1 cellular context compared by ENCODE assay signal in genomic region chr10:74827045-74827441, GRCh38.
TF ChIP-seq lines count a peak whose summit lies in the region.

No MANE protein-coding gene starts in this region.

TF ChIP-seq in K562, 482 proteins besides CTCF, POLR2A, EP300 and RAD21 (continued from another document and continues in another):
- TF ChIP-seq, protein P1, sequence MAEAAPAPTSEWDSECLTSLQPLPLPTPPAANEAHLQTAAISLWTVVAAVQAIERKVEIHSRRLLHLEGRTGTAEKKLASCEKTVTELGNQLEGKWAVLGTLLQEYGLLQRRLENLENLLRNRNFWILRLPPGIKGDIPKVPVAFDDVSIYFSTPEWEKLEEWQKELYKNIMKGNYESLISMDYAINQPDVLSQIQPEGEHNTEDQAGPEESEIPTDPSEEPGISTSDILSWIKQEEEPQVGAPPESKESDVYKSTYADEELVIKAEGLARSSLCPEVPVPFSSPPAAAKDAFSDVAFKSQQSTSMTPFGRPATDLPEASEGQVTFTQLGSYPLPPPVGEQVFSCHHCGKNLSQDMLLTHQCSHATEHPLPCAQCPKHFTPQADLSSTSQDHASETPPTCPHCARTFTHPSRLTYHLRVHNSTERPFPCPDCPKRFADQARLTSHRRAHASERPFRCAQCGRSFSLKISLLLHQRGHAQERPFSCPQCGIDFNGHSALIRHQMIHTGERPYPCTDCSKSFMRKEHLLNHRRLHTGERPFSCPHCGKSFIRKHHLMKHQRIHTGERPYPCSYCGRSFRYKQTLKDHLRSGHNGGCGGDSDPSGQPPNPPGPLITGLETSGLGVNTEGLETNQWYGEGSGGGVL (CRISPR knock-in tag; IDR thresholded peaks at IDR 0.05), result no peak
- no peak for TF ChIP-seq CEBPZ (IDR thresholded peaks at IDR 0.05; ENCODE audit: borderline replicate concordance, low read depth, low read length)
- TF ChIP-seq, protein P2, sequence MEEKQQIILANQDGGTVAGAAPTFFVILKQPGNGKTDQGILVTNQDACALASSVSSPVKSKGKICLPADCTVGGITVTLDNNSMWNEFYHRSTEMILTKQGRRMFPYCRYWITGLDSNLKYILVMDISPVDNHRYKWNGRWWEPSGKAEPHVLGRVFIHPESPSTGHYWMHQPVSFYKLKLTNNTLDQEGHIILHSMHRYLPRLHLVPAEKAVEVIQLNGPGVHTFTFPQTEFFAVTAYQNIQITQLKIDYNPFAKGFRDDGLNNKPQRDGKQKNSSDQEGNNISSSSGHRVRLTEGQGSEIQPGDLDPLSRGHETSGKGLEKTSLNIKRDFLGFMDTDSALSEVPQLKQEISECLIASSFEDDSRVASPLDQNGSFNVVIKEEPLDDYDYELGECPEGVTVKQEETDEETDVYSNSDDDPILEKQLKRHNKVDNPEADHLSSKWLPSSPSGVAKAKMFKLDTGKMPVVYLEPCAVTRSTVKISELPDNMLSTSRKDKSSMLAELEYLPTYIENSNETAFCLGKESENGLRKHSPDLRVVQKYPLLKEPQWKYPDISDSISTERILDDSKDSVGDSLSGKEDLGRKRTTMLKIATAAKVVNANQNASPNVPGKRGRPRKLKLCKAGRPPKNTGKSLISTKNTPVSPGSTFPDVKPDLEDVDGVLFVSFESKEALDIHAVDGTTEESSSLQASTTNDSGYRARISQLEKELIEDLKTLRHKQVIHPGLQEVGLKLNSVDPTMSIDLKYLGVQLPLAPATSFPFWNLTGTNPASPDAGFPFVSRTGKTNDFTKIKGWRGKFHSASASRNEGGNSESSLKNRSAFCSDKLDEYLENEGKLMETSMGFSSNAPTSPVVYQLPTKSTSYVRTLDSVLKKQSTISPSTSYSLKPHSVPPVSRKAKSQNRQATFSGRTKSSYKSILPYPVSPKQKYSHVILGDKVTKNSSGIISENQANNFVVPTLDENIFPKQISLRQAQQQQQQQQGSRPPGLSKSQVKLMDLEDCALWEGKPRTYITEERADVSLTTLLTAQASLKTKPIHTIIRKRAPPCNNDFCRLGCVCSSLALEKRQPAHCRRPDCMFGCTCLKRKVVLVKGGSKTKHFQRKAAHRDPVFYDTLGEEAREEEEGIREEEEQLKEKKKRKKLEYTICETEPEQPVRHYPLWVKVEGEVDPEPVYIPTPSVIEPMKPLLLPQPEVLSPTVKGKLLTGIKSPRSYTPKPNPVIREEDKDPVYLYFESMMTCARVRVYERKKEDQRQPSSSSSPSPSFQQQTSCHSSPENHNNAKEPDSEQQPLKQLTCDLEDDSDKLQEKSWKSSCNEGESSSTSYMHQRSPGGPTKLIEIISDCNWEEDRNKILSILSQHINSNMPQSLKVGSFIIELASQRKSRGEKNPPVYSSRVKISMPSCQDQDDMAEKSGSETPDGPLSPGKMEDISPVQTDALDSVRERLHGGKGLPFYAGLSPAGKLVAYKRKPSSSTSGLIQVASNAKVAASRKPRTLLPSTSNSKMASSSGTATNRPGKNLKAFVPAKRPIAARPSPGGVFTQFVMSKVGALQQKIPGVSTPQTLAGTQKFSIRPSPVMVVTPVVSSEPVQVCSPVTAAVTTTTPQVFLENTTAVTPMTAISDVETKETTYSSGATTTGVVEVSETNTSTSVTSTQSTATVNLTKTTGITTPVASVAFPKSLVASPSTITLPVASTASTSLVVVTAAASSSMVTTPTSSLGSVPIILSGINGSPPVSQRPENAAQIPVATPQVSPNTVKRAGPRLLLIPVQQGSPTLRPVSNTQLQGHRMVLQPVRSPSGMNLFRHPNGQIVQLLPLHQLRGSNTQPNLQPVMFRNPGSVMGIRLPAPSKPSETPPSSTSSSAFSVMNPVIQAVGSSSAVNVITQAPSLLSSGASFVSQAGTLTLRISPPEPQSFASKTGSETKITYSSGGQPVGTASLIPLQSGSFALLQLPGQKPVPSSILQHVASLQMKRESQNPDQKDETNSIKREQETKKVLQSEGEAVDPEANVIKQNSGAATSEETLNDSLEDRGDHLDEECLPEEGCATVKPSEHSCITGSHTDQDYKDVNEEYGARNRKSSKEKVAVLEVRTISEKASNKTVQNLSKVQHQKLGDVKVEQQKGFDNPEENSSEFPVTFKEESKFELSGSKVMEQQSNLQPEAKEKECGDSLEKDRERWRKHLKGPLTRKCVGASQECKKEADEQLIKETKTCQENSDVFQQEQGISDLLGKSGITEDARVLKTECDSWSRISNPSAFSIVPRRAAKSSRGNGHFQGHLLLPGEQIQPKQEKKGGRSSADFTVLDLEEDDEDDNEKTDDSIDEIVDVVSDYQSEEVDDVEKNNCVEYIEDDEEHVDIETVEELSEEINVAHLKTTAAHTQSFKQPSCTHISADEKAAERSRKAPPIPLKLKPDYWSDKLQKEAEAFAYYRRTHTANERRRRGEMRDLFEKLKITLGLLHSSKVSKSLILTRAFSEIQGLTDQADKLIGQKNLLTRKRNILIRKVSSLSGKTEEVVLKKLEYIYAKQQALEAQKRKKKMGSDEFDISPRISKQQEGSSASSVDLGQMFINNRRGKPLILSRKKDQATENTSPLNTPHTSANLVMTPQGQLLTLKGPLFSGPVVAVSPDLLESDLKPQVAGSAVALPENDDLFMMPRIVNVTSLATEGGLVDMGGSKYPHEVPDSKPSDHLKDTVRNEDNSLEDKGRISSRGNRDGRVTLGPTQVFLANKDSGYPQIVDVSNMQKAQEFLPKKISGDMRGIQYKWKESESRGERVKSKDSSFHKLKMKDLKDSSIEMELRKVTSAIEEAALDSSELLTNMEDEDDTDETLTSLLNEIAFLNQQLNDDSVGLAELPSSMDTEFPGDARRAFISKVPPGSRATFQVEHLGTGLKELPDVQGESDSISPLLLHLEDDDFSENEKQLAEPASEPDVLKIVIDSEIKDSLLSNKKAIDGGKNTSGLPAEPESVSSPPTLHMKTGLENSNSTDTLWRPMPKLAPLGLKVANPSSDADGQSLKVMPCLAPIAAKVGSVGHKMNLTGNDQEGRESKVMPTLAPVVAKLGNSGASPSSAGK (IDR thresholded peaks at IDR 0.05), result no peak
- TF ChIP-seq SMARCE1 (IDR thresholded peaks at IDR 0.05), result peak; percentile 72
- no peak for TF ChIP-seq HNRNPH1 (optimal IDR thresholded peaks at IDR 0.05; ENCODE audit: low read depth, low read length)
- TF ChIP-seq CTBP1 (IDR thresholded peaks at IDR 0.05; ENCODE audit: borderline replicate concordance), result peak; percentile 24; the same call in 1 of the 2 replicates
- TF ChIP-seq EGR1 (conservative IDR thresholded peaks at IDR 0.05), result peak; percentile 91
- TF ChIP-seq EZH2 (IDR thresholded peaks at IDR 0.05; ENCODE audit: borderline replicate concordance, low read depth, low read length), result no peak
- TF ChIP-seq BRD9 (IDR thresholded peaks at IDR 0.05; ENCODE audit: low read depth, partially characterized antibody), result peak; percentile 46
- TF ChIP-seq SMARCB1 (IDR thresholded peaks at IDR 0.05; ENCODE audit: insufficient read length, low read depth), result no peak
- TF ChIP-seq KLF13 (tag; IDR thresholded peaks at IDR 0.05; ENCODE audit: borderline replicate concordance, low read depth), result no peak
- TF ChIP-seq CBFA2T3 (IDR thresholded peaks at IDR 0.05), result no peak
- TF ChIP-seq BRCA1 (IDR thresholded peaks at IDR 0.05), result no peak
- TF ChIP-seq BRCA1 (CRISPR knock-in tag; IDR thresholded peaks at IDR 0.05), result no peak
- peak; percentile 57; the same call in 1 of the 2 replicates for TF ChIP-seq NBN (IDR thresholded peaks at IDR 0.05; ENCODE audit: low read depth)
- TF ChIP-seq, protein P3, sequence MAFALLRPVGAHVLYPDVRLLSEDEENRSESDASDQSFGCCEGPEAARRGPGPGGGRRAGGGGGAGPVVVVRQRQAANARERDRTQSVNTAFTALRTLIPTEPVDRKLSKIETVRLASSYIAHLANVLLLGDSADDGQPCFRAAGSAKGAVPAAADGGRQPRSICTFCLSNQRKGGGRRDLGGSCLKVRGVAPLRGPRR (CRISPR knock-in tag; IDR thresholded peaks at IDR 0.05), result no peak
- no peak for TF ChIP-seq ZNF717 (CRISPR knock-in tag; IDR thresholded peaks at IDR 0.05)
- TF ChIP-seq, protein P4, sequence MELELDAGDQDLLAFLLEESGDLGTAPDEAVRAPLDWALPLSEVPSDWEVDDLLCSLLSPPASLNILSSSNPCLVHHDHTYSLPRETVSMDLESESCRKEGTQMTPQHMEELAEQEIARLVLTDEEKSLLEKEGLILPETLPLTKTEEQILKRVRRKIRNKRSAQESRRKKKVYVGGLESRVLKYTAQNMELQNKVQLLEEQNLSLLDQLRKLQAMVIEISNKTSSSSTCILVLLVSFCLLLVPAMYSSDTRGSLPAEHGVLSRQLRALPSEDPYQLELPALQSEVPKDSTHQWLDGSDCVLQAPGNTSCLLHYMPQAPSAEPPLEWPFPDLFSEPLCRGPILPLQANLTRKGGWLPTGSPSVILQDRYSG (tag; conservative IDR thresholded peaks at IDR 0.05; ENCODE audit: low read depth), result no peak
- no peak for TF ChIP-seq ILK (tag; IDR thresholded peaks at IDR 0.05; ENCODE audit: borderline replicate concordance, low read depth)
- no peak for TF ChIP-seq GTF2E2 (tag; IDR thresholded peaks at IDR 0.05)
- TF ChIP-seq OTX1 (CRISPR knock-in tag; IDR thresholded peaks at IDR 0.05), result peak; percentile 97
- TF ChIP-seq ARNT (IDR thresholded peaks at IDR 0.05), result peak; percentile 62 to 85; a peak in 2 of 4 replicates
- no peak for TF ChIP-seq CREB1 (IDR thresholded peaks at IDR 0.05)
- no peak for TF ChIP-seq CREB1 (CRISPR knock-in tag; IDR thresholded peaks at IDR 0.05)
- TF ChIP-seq ZNF23 (CRISPR knock-in tag; IDR thresholded peaks at IDR 0.05), result no peak
- TF ChIP-seq HOMEZ (CRISPR knock-in tag; IDR thresholded peaks at IDR 0.05), result no peak
- TF ChIP-seq, protein P5, sequence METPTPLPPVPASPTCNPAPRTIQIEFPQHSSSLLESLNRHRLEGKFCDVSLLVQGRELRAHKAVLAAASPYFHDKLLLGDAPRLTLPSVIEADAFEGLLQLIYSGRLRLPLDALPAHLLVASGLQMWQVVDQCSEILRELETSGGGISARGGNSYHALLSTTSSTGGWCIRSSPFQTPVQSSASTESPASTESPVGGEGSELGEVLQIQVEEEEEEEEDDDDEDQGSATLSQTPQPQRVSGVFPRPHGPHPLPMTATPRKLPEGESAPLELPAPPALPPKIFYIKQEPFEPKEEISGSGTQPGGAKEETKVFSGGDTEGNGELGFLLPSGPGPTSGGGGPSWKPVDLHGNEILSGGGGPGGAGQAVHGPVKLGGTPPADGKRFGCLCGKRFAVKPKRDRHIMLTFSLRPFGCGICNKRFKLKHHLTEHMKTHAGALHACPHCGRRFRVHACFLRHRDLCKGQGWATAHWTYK (CRISPR knock-in tag; IDR thresholded peaks at IDR 0.05), result no peak
- no peak for TF ChIP-seq BACH1 (tag; IDR thresholded peaks at IDR 0.05)
- no peak for TF ChIP-seq U2AF2 (optimal IDR thresholded peaks at IDR 0.05; ENCODE audit: low read depth, low read length)
- 0 out of 2 replicates have a peak, but pooled peaks have one; percentile 29 for TF ChIP-seq FOXP4 (CRISPR knock-in tag; IDR thresholded peaks at IDR 0.05; ENCODE audit: borderline replicate concordance)
- peak; percentile 67 for TF ChIP-seq BCOR (IDR thresholded peaks at IDR 0.05)
- TF ChIP-seq KAT8 (IDR thresholded peaks at IDR 0.05; ENCODE audit: low read depth), result no peak
- TF ChIP-seq, protein P6, sequence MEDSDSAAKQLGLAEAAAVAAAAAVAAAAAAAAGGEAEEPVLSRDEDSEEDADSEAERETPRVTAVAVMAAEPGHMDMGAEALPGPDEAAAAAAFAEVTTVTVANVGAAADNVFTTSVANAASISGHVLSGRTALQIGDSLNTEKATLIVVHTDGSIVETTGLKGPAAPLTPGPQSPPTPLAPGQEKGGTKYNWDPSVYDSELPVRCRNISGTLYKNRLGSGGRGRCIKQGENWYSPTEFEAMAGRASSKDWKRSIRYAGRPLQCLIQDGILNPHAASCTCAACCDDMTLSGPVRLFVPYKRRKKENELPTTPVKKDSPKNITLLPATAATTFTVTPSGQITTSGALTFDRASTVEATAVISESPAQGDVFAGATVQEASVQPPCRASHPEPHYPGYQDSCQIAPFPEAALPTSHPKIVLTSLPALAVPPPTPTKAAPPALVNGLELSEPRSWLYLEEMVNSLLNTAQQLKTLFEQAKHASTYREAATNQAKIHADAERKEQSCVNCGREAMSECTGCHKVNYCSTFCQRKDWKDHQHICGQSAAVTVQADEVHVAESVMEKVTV (CRISPR knock-in tag; IDR thresholded peaks at IDR 0.05), result no peak
